10 cellular contexts compared by ENCODE assay signal in the genomic region with DNA sequence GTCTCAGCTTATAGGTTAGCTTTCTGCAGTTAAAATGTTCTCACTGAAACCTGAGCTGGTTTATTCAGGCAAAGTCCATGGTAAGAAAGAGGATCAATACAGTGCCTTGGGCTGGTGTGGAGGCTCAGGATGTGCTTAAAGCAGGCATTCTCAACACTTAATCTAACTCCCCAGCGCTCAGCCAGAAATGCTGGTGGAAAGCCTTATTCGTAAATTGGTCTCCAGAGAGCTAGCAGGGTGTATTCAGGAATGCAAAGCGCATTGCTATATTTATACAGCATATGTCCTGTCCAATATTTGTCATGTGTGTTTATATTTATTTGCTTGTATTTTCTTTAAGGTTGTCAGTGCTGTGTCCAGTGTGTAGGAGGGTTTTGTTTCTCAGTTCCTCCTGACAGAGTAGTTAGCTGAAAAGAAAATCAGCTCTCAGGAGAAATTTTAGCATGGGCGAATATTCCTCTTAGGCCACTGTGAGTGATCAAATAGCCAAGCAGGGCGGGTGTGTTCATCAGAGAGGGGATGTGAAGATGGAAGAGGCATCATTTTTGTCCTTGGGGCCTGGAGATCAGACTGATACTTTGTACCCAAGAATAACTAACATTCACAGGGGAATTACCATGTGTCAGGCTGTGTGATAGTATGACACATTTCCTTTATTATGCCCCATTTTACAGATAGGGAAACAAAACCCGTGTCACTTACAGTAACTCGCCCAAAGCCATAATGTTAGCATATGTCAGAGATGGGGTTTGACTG.
A peak's percentile ranks its signal among the peaks of the same experiment; 100 is the strongest.
DNase-seq lines count a peak whose midpoint lies in the region; ATAC-seq lines count a peak whose summit lies in the region.
"Had no signal": no experiment of that assay in that cellular context is flagged by ENCODE, and none has a peak within 500 bp of the region (broad histone marks: within the 10 kb centered on the region; RNA-seq: fewer than 3 reads in every experiment).

No MANE protein-coding gene starts in this region.

- H3K4me3 Mint-ChIP-seq in activated CD4-positive, alpha-beta memory T cell treated with anti-CD3 and anti-CD28 coated beads, Interleukin-2, amount 10 ng/mL, durations not matched to agents 7 days and 5 days: no peak overlapping the region

- H3K27ac ChIP-seq in BLaER1: no peak overlapping the region

- H3K4me1 Mint-ChIP-seq in activated CD4-positive, alpha-beta memory T cell treated with anti-CD3 and anti-CD28 coated beads, Interleukin-2, amount 10 ng/mL, durations not matched to agents 7 days and 5 days: peaks cover 16% of the 10 kb centered on the region

- no peak overlapping the region for H3K4me3 ChIP-seq in BLaER1

- no peaks in the 10 kb centered on the region for H3K9me3 ChIP-seq in BLaER1

- intact Hi-C loops in posterior vena cava (cut with DNase I): no loop called here

- H3K4me1 ChIP-seq in BLaER1: peaks cover 43% of the 10 kb centered on the region

- CTCF ChIA-PET in activated CD4-positive, alpha-beta memory T cell treated with anti-CD3 and anti-CD28 coated beads, Interleukin-2, amount 10 ng/mL, durations not matched to agents 7 days and 5 days (lab: Charles Lee): interaction anchor here (1.4 kb wide), 1 partner anchor 278 kb away, joined by 3 read pairs; no protein-coding TSS in a partner anchor

- H3K36me3 Mint-ChIP-seq in activated CD4-positive, alpha-beta memory T cell treated with anti-CD3 and anti-CD28 coated beads, Interleukin-2, amount 10 ng/mL, durations not matched to agents 7 days and 5 days (ENCODE audit: low read depth): peaks cover 84% of the 10 kb centered on the region

- H3K27me3 Mint-ChIP-seq in activated CD4-positive, alpha-beta memory T cell treated with anti-CD3 and anti-CD28 coated beads, Interleukin-2, amount 10 ng/mL, durations not matched to agents 7 days and 5 days: no peaks in the 10 kb centered on the region

- no peak overlapping the region for H3K9ac ChIP-seq in BLaER1

- no peaks in the 10 kb centered on the region for H4K20me1 ChIP-seq in BLaER1

- peak overlapping the region; percentile 31 for H3K4me2 ChIP-seq in BLaER1

- POLR2A ChIA-PET in activated CD4-positive, alpha-beta memory T cell treated with anti-CD3 and anti-CD28 coated beads, Interleukin-2, amount 10 ng/mL, durations not matched to agents 7 days and 5 days (lab: Charles Lee): no interaction called here

- no peaks in the 10 kb centered on the region for H3K9me3 Mint-ChIP-seq in activated CD4-positive, alpha-beta memory T cell treated with anti-CD3 and anti-CD28 coated beads, Interleukin-2, amount 10 ng/mL, durations not matched to agents 7 days and 5 days

- DNase-seq in activated CD4-positive, alpha-beta memory T cell treated with anti-CD3 and anti-CD28 coated beads, Interleukin-2, amount 10 ng/mL, durations not matched to agents 7 days and 5 days: no peak
- DNase-seq in MV-4-11 (lab: John Stamatoyannopoulos, UW) (no peak), nucleus accumbens (lab: John Stamatoyannopoulos, UW) (no peak), posterior vena cava (ENCODE audit: low spot score) (no peak), NCI-H2227 (lab: John Stamatoyannopoulos, UW; ENCODE audit: unreplicated experiment) (no peak)
- DNase-seq: Calu3, SIG-M5 had no signal

- peak; percentile 70 for ATAC-seq in GM18907 (IDR thresholded peaks at IDR 0.05; ENCODE audit: unreplicated experiment)
- peak; percentile 75 for ATAC-seq in HG02852 (IDR thresholded peaks at IDR 0.05; ENCODE audit: unreplicated experiment)

- no peaks in the 10 kb centered on the region for H3K27me3 ChIP-seq in BLaER1

- peaks cover 92% of the 10 kb centered on the region for H3K36me3 ChIP-seq in BLaER1

- H3K27ac Mint-ChIP-seq in activated CD4-positive, alpha-beta memory T cell treated with anti-CD3 and anti-CD28 coated beads, Interleukin-2, amount 10 ng/mL, durations not matched to agents 7 days and 5 days: peak overlapping the region; percentile 23
